11 cellular contexts compared by ENCODE assay signal in genomic region chr2:165114345-165114943, GRCh38.
A peak's percentile ranks its signal among the peaks of the same experiment; 100 is the strongest.
DNase-seq lines count a peak whose midpoint lies in the region; ATAC-seq and TF ChIP-seq lines count a peak whose summit lies in the region.
"Had no signal": no experiment of that assay in that cellular context is flagged by ENCODE, and none has a peak within 500 bp of the region (broad histone marks: within the 10 kb centered on the region; RNA-seq: fewer than 3 reads in every experiment).

No MANE protein-coding gene starts in this region.

- no peak for TF ChIP-seq CTCF in PC-9 (conservative IDR thresholded peaks at IDR 0.05)
- no peak for TF ChIP-seq CTCF in nephron progenitor cell (IDR thresholded peaks at IDR 0.05)

- H3K27ac ChIP-seq in PC-9 (no peak overlapping the region), epithelial cell of prostate (no peak overlapping the region)
- H3K27ac ChIP-seq: coronary artery, parathyroid adenoma had no signal

- no peak overlapping the region for H3K4me3 ChIP-seq in PC-9
- H3K4me3 ChIP-seq: coronary artery had no signal

- no peaks in the 10 kb centered on the region for H3K9me3 ChIP-seq in PC-9 (ENCODE audit: insufficient read depth, low read depth)

- H3K27me3 ChIP-seq in PC-9 (ENCODE audit: insufficient read depth, low read depth): no peaks in the 10 kb centered on the region

- POLR2A ChIA-PET in PC-9 (lab: Charles Lee; ENCODE audit: unreplicated experiment): no interaction called here

- H3K36me3 Mint-ChIP-seq in nephron progenitor cell (ENCODE audit: low read depth): no peaks in the 10 kb centered on the region

- peak; percentile 59 for ATAC-seq in GM18520 (IDR thresholded peaks at IDR 0.05; ENCODE audit: unreplicated experiment)
- ATAC-seq in HG03139 (IDR thresholded peaks at IDR 0.05; ENCODE audit: unreplicated experiment): no peak

- H3K4me1 Mint-ChIP-seq in nephron progenitor cell: peaks cover 15% of the 10 kb centered on the region

- H3K27ac Mint-ChIP-seq in nephron progenitor cell: peak overlapping the region; percentile 55

- no peaks in the 10 kb centered on the region for H3K79me2 ChIP-seq in PC-9 (ENCODE audit: low read depth)
- H3K79me2 ChIP-seq: parathyroid adenoma had no signal

- H3K4me1 ChIP-seq in PC-9 (replicated peaks; ENCODE audit: insufficient read depth): no peaks in the 10 kb centered on the region
- H3K4me1 ChIP-seq: parathyroid adenoma had no signal

- no TSS peak for BruUV-seq in PC-9 (replicated peaks; lab: Mats Ljungman, UMichigan)

- no peaks in the 10 kb centered on the region for H3F3A ChIP-seq in PC-9 (ENCODE audit: insufficient read depth, low read depth)

- no peak overlapping the region for H3K4me3 Mint-ChIP-seq in nephron progenitor cell

- intact Hi-C loops in PC-9 (cut with micrococcal nuclease; ENCODE audit: unreplicated experiment): no loop called here

- no peaks in the 10 kb centered on the region for H3K27me3 Mint-ChIP-seq in nephron progenitor cell (ENCODE audit: low read depth, poor library complexity)

- H2AFZ ChIP-seq in PC-9: no peak overlapping the region
- H2AFZ ChIP-seq: parathyroid adenoma had no signal

- no peaks in the 10 kb centered on the region for H3K9me2 ChIP-seq in PC-9 (ENCODE audit: insufficient read depth)

- H3K36me3 ChIP-seq in PC-9 (ENCODE audit: low read depth): no peaks in the 10 kb centered on the region

- no peaks in the 10 kb centered on the region for H3K9me3 Mint-ChIP-seq in nephron progenitor cell

- H4K20me1 ChIP-seq in PC-9 (ENCODE audit: insufficient read depth): no peaks in the 10 kb centered on the region

- CTCF ChIA-PET in PC-9 (lab: Charles Lee): no interaction called here

- H3K4me2 ChIP-seq in PC-9: peak overlapping the region; percentile 42

- DNase-seq in PC-9 (peak in 1 of 2 experiments; percentile 0), epithelial cell of prostate (ENCODE audit: low read depth, low spot score) (peak; percentile 10), nephron progenitor cell (no peak), NCI-H146 treated with DMSO at 0.1 percent for 48 hours (lab: John Stamatoyannopoulos, UW; ENCODE audit: unreplicated experiment) (no peak), NCI-H1092 (lab: John Stamatoyannopoulos, UW) (no peak), HuH-7.5 (ENCODE audit: low spot score) (no peak)
- DNase-seq: activated CD8-positive, alpha-beta memory T cell treated with anti-CD3 and anti-CD28 coated beads, Interleukin-2, amount 50 U/mL, for 48 hours had no signal
